Comparison of ENCODE assay signal across 9 cellular contexts in genomic region chr20:58229198-58229802, GRCh38.
DNase-seq lines count a peak whose midpoint lies in the region; ATAC-seq and TF ChIP-seq lines count a peak whose summit lies in the region.
"Had no signal": no experiment of that assay in that cellular context is flagged by ENCODE, and none has a peak within 500 bp of the region (broad histone marks: within the 10 kb centered on the region; RNA-seq: fewer than 3 reads in every experiment).

No MANE protein-coding gene starts in this region.

- DNase-seq in activated T-cell treated with anti-CD3 and anti-CD28 coated beads, Interleukin-2, amount 50 U/mL, for 24 hours, result no peak
- no peak for DNase-seq in activated T-cell treated with anti-CD3 and anti-CD28 coated beads, Interleukin-2, amount 50 U/mL, for 1 hour
- DNase-seq in stimulated activated naive B cell treated with anti-CD40 and anti-IgM and Interleukin-4, amounts not matched to agents 10 μg/mL and 1 μg/mL and 100 μg/mL, for 72 hours, result no peak
- DNase-seq in midbrain (lab: John Stamatoyannopoulos, UW) (no peak), NCI-H128 (lab: John Stamatoyannopoulos, UW; ENCODE audit: unreplicated experiment) (no peak), HK-2 (ENCODE audit: unreplicated experiment) (no peak)
- DNase-seq: Calu3 had no signal

- ATAC-seq in stimulated activated naive B cell treated with anti-CD40 and anti-IgM and Interleukin-4, amounts not matched to agents 10 μg/mL and 1 μg/mL and 100 μg/mL, for 72 hours (replicated peaks), result no peak

- peaks cover 20% of the 10 kb centered on the region for H3K4me1 Mint-ChIP-seq in activated T-cell treated with anti-CD3 and anti-CD28 coated beads, Interleukin-2, amount 50 U/mL, for 24 hours (ENCODE audit: low read depth)
- peaks cover 11 to 18% of the 10 kb centered on the region in 2 donors for H3K4me1 Mint-ChIP-seq in stimulated activated naive B cell treated with anti-CD40 and anti-IgM and Interleukin-4, amounts not matched to agents 10 μg/mL and 1 μg/mL and 100 μg/mL, for 72 hours

- peaks cover 13% of the 10 kb centered on the region for H3K36me3 Mint-ChIP-seq in activated T-cell treated with anti-CD3 and anti-CD28 coated beads, Interleukin-2, amount 50 U/mL, for 24 hours (ENCODE audit: low read depth)
- peaks cover 15 to 34% of the 10 kb centered on the region in 2 donors for H3K36me3 Mint-ChIP-seq in stimulated activated naive B cell treated with anti-CD40 and anti-IgM and Interleukin-4, amounts not matched to agents 10 μg/mL and 1 μg/mL and 100 μg/mL, for 72 hours

- peaks cover 60% of the 10 kb centered on the region for H3K27me3 Mint-ChIP-seq in activated T-cell treated with anti-CD3 and anti-CD28 coated beads, Interleukin-2, amount 50 U/mL, for 24 hours
- peaks cover 45 to 48% of the 10 kb centered on the region in 2 donors for H3K27me3 Mint-ChIP-seq in stimulated activated naive B cell treated with anti-CD40 and anti-IgM and Interleukin-4, amounts not matched to agents 10 μg/mL and 1 μg/mL and 100 μg/mL, for 72 hours

- H3K27ac Mint-ChIP-seq in activated T-cell treated with anti-CD3 and anti-CD28 coated beads, Interleukin-2, amount 50 U/mL, for 24 hours, result no peak overlapping the region
- peak overlapping the region; percentile 56 for H3K27ac Mint-ChIP-seq in stimulated activated naive B cell treated with anti-CD40 and anti-IgM and Interleukin-4, amounts not matched to agents 10 μg/mL and 1 μg/mL and 100 μg/mL, for 72 hours

- H3K4me1 ChIP-seq in iPS-15b (ENCODE audit: control insufficient read depth, insufficient read depth, low read length), result peaks cover 4% of the 10 kb centered on the region

- no peak for TF ChIP-seq CTCF in WI38 (IDR thresholded peaks at IDR 0.05; ENCODE audit: low read depth, low read length)

- H3K9ac ChIP-seq in iPS-15b (ENCODE audit: low read depth, low read length), result peak overlapping the region; percentile 9

- peaks cover 19% of the 10 kb centered on the region for H3K27me3 ChIP-seq in iPS-15b (ENCODE audit: control insufficient read depth, insufficient read depth, low read length)

- no peaks in the 10 kb centered on the region for H3K9me3 Mint-ChIP-seq in activated T-cell treated with anti-CD3 and anti-CD28 coated beads, Interleukin-2, amount 50 U/mL, for 24 hours
- H3K9me3 Mint-ChIP-seq in stimulated activated naive B cell treated with anti-CD40 and anti-IgM and Interleukin-4, amounts not matched to agents 10 μg/mL and 1 μg/mL and 100 μg/mL, for 72 hours, result no peaks in the 10 kb centered on the region

- peak overlapping the region; percentile 45 for H3K4me3 ChIP-seq in WI38 (ENCODE audit: low read depth, low read length)
- peak overlapping the region; percentile 57 for H3K4me3 ChIP-seq in iPS-15b (ENCODE audit: low read depth, low read length)

- no peaks in the 10 kb centered on the region for H3K36me3 ChIP-seq in iPS-15b (ENCODE audit: control insufficient read depth, insufficient read depth, low read length)

- H3K9me3 ChIP-seq in iPS-15b (ENCODE audit: control insufficient read depth, insufficient read depth, low read length), result no peaks in the 10 kb centered on the region

- peak overlapping the region; percentile 66 for H3K4me3 Mint-ChIP-seq in activated T-cell treated with anti-CD3 and anti-CD28 coated beads, Interleukin-2, amount 50 U/mL, for 24 hours
- H3K4me3 Mint-ChIP-seq in stimulated activated naive B cell treated with anti-CD40 and anti-IgM and Interleukin-4, amounts not matched to agents 10 μg/mL and 1 μg/mL and 100 μg/mL, for 72 hours, result peak overlapping the region; percentile 78 to 84
